In genomic region chr1:65964123-65964522, GRCh38 we compare ENCODE assay signal across 24 cellular contexts.
"Had no signal": no experiment of that assay in that cellular context is flagged by ENCODE, and none has a peak within 500 bp of the region (broad histone marks: within the 10 kb centered on the region; RNA-seq: fewer than 3 reads in every experiment).

No MANE protein-coding gene starts in this region.

- H3K27ac Mint-ChIP-seq: activated naive CD4-positive, alpha-beta T cell treated with anti-CD3 and anti-CD28 coated beads, Interleukin-2, amount 50 U/mL, for 24 hours; naive thymus-derived CD8-positive, alpha-beta T cell; stimulated activated naive CD8-positive, alpha-beta T cell treated with anti-CD3 and anti-CD28 coated beads, Interleukin-15, Interleukin-2, amounts not matched to agents 100 ng/mL and 50 ng/mL, for 24 hours; type B pancreatic cell had no signal

- H3K27me3 ChIP-seq: adrenal gland, cardiac muscle cell, colonic mucosa, foreskin keratinocyte, hepatocyte, ovary, right lobe of liver, testis had no signal

- H3K27ac ChIP-seq: adrenal gland, cardiac muscle cell, colonic mucosa, foreskin keratinocyte, hepatocyte, ovary, psoas muscle, right lobe of liver, testis, WERI-Rb-1 had no signal

- DNase-seq: activated CD4-positive, alpha-beta T cell treated with anti-CD3 and anti-CD28 coated beads for 1 hour; activated CD4-positive, alpha-beta T cell treated with anti-CD3 and anti-CD28 coated beads, Interleukin-2, amount 50 U/mL, for 4 hours; activated gamma-delta T cell; adrenal gland; colonic mucosa; islet precursor cell; mesendoderm; naive thymus-derived CD8-positive, alpha-beta T cell; ovary; psoas muscle; right lobe of liver; small intestine; stimulated activated CD4-positive, alpha-beta T cell treated with anti-CD3 and anti-CD28 coated beads, Interleukin-15, amount 100 ng/mL, for 24 hours; stimulated activated CD4-positive, alpha-beta T cell treated with anti-CD3 and anti-CD28 coated beads, Interleukin-2, amount 100 ng/mL, for 48 hours; SW 1271; T-helper 2 cell; testis; WERI-Rb-1 had no signal

- ATAC-seq: naive thymus-derived CD8-positive, alpha-beta T cell; psoas muscle; right lobe of liver had no signal

- H3K27me3 Mint-ChIP-seq: activated naive CD4-positive, alpha-beta T cell treated with anti-CD3 and anti-CD28 coated beads, Interleukin-2, amount 50 U/mL, for 24 hours; type B pancreatic cell had no signal

- H3K4me3 Mint-ChIP-seq: activated naive CD4-positive, alpha-beta T cell treated with anti-CD3 and anti-CD28 coated beads, Interleukin-2, amount 50 U/mL, for 24 hours; naive thymus-derived CD8-positive, alpha-beta T cell; stimulated activated naive CD8-positive, alpha-beta T cell treated with anti-CD3 and anti-CD28 coated beads, Interleukin-15, Interleukin-2, amounts not matched to agents 100 ng/mL and 50 ng/mL, for 24 hours; type B pancreatic cell had no signal

- H3K9me3 Mint-ChIP-seq: activated naive CD4-positive, alpha-beta T cell treated with anti-CD3 and anti-CD28 coated beads, Interleukin-2, amount 50 U/mL, for 24 hours; stimulated activated naive CD8-positive, alpha-beta T cell treated with anti-CD3 and anti-CD28 coated beads, Interleukin-15, Interleukin-2, amounts not matched to agents 100 ng/mL and 50 ng/mL, for 24 hours; type B pancreatic cell had no signal

- H3K9me3 ChIP-seq: adrenal gland, colonic mucosa, ovary, psoas muscle, right lobe of liver, testis had no signal

- H3K36me3 Mint-ChIP-seq: activated naive CD4-positive, alpha-beta T cell treated with anti-CD3 and anti-CD28 coated beads, Interleukin-2, amount 50 U/mL, for 24 hours; naive thymus-derived CD8-positive, alpha-beta T cell; type B pancreatic cell had no signal

- H3K4me1 Mint-ChIP-seq: activated naive CD4-positive, alpha-beta T cell treated with anti-CD3 and anti-CD28 coated beads, Interleukin-2, amount 50 U/mL, for 24 hours; naive thymus-derived CD8-positive, alpha-beta T cell had no signal
